ENCODE assay signal across 24 cellular contexts in the genomic region with DNA sequence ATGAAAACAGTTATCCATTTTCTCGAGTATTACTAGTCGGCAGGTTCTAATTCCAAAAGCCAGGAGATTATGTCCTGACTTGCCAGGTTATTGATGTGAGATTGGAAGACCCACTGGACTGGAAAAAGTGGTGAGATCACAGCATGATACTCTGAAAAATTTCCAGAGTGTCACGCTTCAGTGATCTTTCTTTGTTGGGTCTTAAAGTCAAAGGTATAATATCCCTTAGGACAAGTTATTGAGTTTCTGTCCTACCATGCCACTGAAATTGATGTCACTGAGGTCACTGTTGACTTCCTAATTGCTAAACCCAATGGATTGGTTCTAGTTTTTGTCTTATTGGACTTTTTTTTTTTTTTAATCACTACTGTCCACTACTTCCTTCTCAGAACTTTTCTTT.
"Had no signal": no experiment of that assay in that cellular context is flagged by ENCODE, and none has a peak within 500 bp of the region (broad histone marks: within the 10 kb centered on the region; RNA-seq: fewer than 3 reads in every experiment).

No MANE protein-coding gene starts in this region.

- H3K27ac Mint-ChIP-seq: activated naive CD4-positive, alpha-beta T cell treated with anti-CD3 and anti-CD28 coated beads, Interleukin-2, amount 50 U/mL, for 24 hours; brain; effector memory CD8-positive, alpha-beta T cell; memory B cell; nephron; stimulated activated memory B cell treated with anti-CD40 and anti-IgM and Interleukin-4, amounts not matched to agents 10 μg/mL and 1 μg/mL and 100 μg/mL, for 72 hours had no signal

- H3K4me3 Mint-ChIP-seq: activated naive CD4-positive, alpha-beta T cell treated with anti-CD3 and anti-CD28 coated beads, Interleukin-2, amount 50 U/mL, for 24 hours; brain; central memory CD8-positive, alpha-beta T cell; effector memory CD8-positive, alpha-beta T cell; memory B cell; nephron; stimulated activated memory B cell treated with anti-CD40 and anti-IgM and Interleukin-4, amounts not matched to agents 10 μg/mL and 1 μg/mL and 100 μg/mL, for 72 hours had no signal

- H3K9me3 Mint-ChIP-seq: activated naive CD4-positive, alpha-beta T cell treated with anti-CD3 and anti-CD28 coated beads, Interleukin-2, amount 50 U/mL, for 24 hours; central memory CD8-positive, alpha-beta T cell; effector memory CD8-positive, alpha-beta T cell; memory B cell; nephron; stimulated activated memory B cell treated with anti-CD40 and anti-IgM and Interleukin-4, amounts not matched to agents 10 μg/mL and 1 μg/mL and 100 μg/mL, for 72 hours had no signal

- DNase-seq: activated CD4-positive, alpha-beta T cell treated with anti-CD3 and anti-CD28 coated beads for 1 hour; activated gamma-delta T cell treated with Interleukin-2 at 50 U/mL for 16 hours; activated T-cell treated with anti-CD3 and anti-CD28 coated beads, Interleukin-2, amount 50 U/mL, for 1 hour; anterior cingulate cortex; effector memory CD8-positive, alpha-beta T cell; gastrocnemius medialis; head of caudate nucleus; hypothalamus; left cardiac atrium; pancreas; right lobe of liver; stimulated activated CD4-positive, alpha-beta T cell treated with anti-CD3 and anti-CD28 coated beads, Interleukin-2, amount 100 ng/mL, for 24 hours; transverse colon had no signal

- H3K4me3 ChIP-seq: esophagus muscularis mucosa, gastrocnemius medialis, pancreas, right lobe of liver, skin epidermis, transverse colon had no signal

- H3K27me3 ChIP-seq: esophagus muscularis mucosa, gastrocnemius medialis, right lobe of liver, transverse colon had no signal

- ATAC-seq: effector memory CD8-positive, alpha-beta T cell; gastrocnemius medialis; left cardiac atrium; pancreas; right lobe of liver; stimulated activated memory B cell treated with anti-CD40 and anti-IgM and Interleukin-4, amounts not matched to agents 10 μg/mL and 1 μg/mL and 100 μg/mL, for 72 hours had no signal

- H3K27me3 Mint-ChIP-seq: activated naive CD4-positive, alpha-beta T cell treated with anti-CD3 and anti-CD28 coated beads, Interleukin-2, amount 50 U/mL, for 24 hours; brain; central memory CD8-positive, alpha-beta T cell had no signal

- FAIRE-seq: colon, endothelial cell of umbilical vein, pancreas, urothelium cell line had no signal

- H3K36me3 Mint-ChIP-seq: activated naive CD4-positive, alpha-beta T cell treated with anti-CD3 and anti-CD28 coated beads, Interleukin-2, amount 50 U/mL, for 24 hours; brain; memory B cell; stimulated activated memory B cell treated with anti-CD40 and anti-IgM and Interleukin-4, amounts not matched to agents 10 μg/mL and 1 μg/mL and 100 μg/mL, for 72 hours had no signal

- H3K36me3 ChIP-seq: esophagus muscularis mucosa, gastrocnemius medialis, pancreas, right lobe of liver, transverse colon had no signal

- H3K4me1 Mint-ChIP-seq: activated naive CD4-positive, alpha-beta T cell treated with anti-CD3 and anti-CD28 coated beads, Interleukin-2, amount 50 U/mL, for 24 hours; central memory CD8-positive, alpha-beta T cell; stimulated activated memory B cell treated with anti-CD40 and anti-IgM and Interleukin-4, amounts not matched to agents 10 μg/mL and 1 μg/mL and 100 μg/mL, for 72 hours had no signal
